ENCODE assay signal across 11 cellular contexts in genomic region chr2:223075301-223076270, GRCh38.
DNase-seq lines count a peak whose midpoint lies in the region; ATAC-seq, FAIRE-seq and TF ChIP-seq lines count a peak whose summit lies in the region.
"Had no signal": no experiment of that assay in that cellular context is flagged by ENCODE, and none has a peak within 500 bp of the region (broad histone marks: within the 10 kb centered on the region; RNA-seq: fewer than 3 reads in every experiment).

No MANE protein-coding gene starts in this region.

- no peak for FAIRE-seq in D721Med (lab: Jason Lieb, UNC)

- no peak for TF ChIP-seq CTCF in D721Med (IDR thresholded peaks at IDR 0.05; ENCODE audit: insufficient read depth, missing control alignments)

- ATAC-seq in GM18511 (IDR thresholded peaks at IDR 0.05; ENCODE audit: unreplicated experiment), result peak; percentile 94
- peak; percentile 80 for ATAC-seq in GM21528 (IDR thresholded peaks at IDR 0.05; ENCODE audit: low FRiP score, unreplicated experiment)
- ATAC-seq in HG03135 (IDR thresholded peaks at IDR 0.05; ENCODE audit: unreplicated experiment), result peak; percentile 91

- DNase-seq in amniotic epithelial cell (ENCODE audit: low read depth) (peak; percentile 61), D721Med (ENCODE audit: insufficient read length, low spot score) (no peak), GF-D8 (lab: John Stamatoyannopoulos, UW) (no peak), NCI-H1417 (lab: John Stamatoyannopoulos, UW) (no peak), DMS53 (lab: John Stamatoyannopoulos, UW) (no peak)
- DNase-seq: activated naive CD8-positive, alpha-beta T cell treated with anti-CD3 and anti-CD28 coated beads, Interleukin-2, amount 10 ng/mL, durations not matched to agents 7 days and 5 days; CD4-positive, CD25-positive, alpha-beta regulatory T cell; transverse colon had no signal
